In the genomic region with DNA sequence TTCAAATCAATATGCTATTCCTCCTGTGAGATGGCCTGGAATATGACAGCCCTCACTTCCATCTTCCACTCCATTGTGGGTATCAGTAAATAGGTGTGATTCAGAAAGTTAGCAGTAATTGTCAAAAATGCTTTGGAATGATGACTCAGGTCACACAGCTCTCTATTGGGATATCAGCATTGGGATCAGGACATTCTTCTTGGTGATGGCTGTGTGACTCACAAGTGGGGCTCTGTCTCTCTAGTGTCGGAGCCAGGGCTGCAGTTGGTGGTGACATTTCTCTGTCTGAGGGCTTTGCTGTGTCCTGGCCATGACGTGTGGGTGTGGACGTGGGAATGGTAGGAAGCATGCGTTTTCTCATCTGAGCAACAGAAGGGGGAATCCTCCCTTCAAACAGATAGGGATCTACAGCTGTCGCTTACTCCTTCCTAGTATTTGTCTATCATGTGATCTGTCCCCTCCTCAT, we compare ENCODE assay signal across 1 cellular context.
TF ChIP-seq lines count a peak whose summit lies in the region.

No MANE protein-coding gene starts in this region.

TF ChIP-seq in Ishikawa, 13 proteins besides CTCF, POLR2A, EP300 and RAD21 (continued from another document):
- no peak for TF ChIP-seq USF1 (IDR thresholded peaks at IDR 0.05)
TF ChIP-seq in Ishikawa: peak in this region for 2.
